Comparison of ENCODE assay signal across 8 cellular contexts in genomic region chrX:118116308-118117068, GRCh38. TPM values are rescaled to one million over a fixed set of nuclear protein-coding genes. Genes with fewer than 3 reads are reported as not detected.
A peak's percentile ranks its signal among the peaks of the same experiment; 100 is the strongest.
DNase-seq lines count a peak whose midpoint lies in the region; TF ChIP-seq lines count a peak whose summit lies in the region.

KLHL13 (minus strand) TSS chrX:118116810; CDS start chrX:118028473, 88,337 bp downstream.

- peak within 1 kb of the TSS; percentile 76 for H3K27ac ChIP-seq in right atrium auricular region
- H3K27ac ChIP-seq in parathyroid adenoma, result peak within 1 kb of the TSS; percentile 36

- H3K9me3 ChIP-seq in right atrium auricular region (no peaks in the 10 kb centered on the region), parathyroid adenoma (ENCODE audit: control insufficient read depth, low read length) (no peaks in the 10 kb centered on the region)

- H3K79me2 ChIP-seq in parathyroid adenoma, result no peaks in the 10 kb centered on the region

- H3K4me1 ChIP-seq in right atrium auricular region (no peaks in the 10 kb centered on the region), parathyroid adenoma (no peaks in the 10 kb centered on the region)

- H3K27me3 ChIP-seq in right atrium auricular region (no peaks in the 10 kb centered on the region), parathyroid adenoma (ENCODE audit: control insufficient read depth, insufficient read depth, low read length) (no peaks in the 10 kb centered on the region)

- peak within 1 kb of the TSS; percentile 86 for H2AFZ ChIP-seq in parathyroid adenoma

- no peak within 1 kb of the TSS for H3K9ac ChIP-seq in parathyroid adenoma

- TF ChIP-seq CTCF in right atrium auricular region (IDR thresholded peaks at IDR 0.05) (no peak), parathyroid adenoma (IDR thresholded peaks at IDR 0.05) (no peak)

- H3K36me3 ChIP-seq in right atrium auricular region, result no peaks in the 10 kb centered on the region
- no peaks in the 10 kb centered on the region for H3K36me3 ChIP-seq in parathyroid adenoma (ENCODE audit: control insufficient read depth, insufficient read depth, low read length)

- DNase-seq in NK-92 treated with Interleukin-12 subunit alpha and Interleukin-12 subunit beta, amount 100 ng/mL, for 24 hours (lab: John Stamatoyannopoulos, UW), result peak; percentile 0
- no peak for DNase-seq in NK-92 (lab: John Stamatoyannopoulos, UW; ENCODE audit: unreplicated experiment)
- peak; percentile 23 for DNase-seq in NCI-H1092 (lab: John Stamatoyannopoulos, UW)
- peak in 45 of 58 donors; percentile 0 to 54 (median 19) for DNase-seq in anterior cingulate cortex (lab: John Stamatoyannopoulos, UW)
- DNase-seq in right atrium auricular region (ENCODE audit: low spot score), result no peak
- DNase-seq in DMS79 (lab: John Stamatoyannopoulos, UW), result no peak
- no peak for DNase-seq in DMS153 treated with DMSO at 0.1 percent for 48 hours (lab: John Stamatoyannopoulos, UW; ENCODE audit: unreplicated experiment)

- H3K4me2 ChIP-seq in parathyroid adenoma (ENCODE audit: low read length), result peak within 1 kb of the TSS; percentile 72

- H3K4me3 ChIP-seq in right atrium auricular region, result peak within 1 kb of the TSS; percentile 58 to 61
- peak within 1 kb of the TSS; percentile 53 for H3K4me3 ChIP-seq in parathyroid adenoma (ENCODE audit: low read depth, low read length)

RNA-seq across cellular contexts. Expression of gene KLHL13, which starts in this region (rescaled TPM):
- total RNA-seq in right atrium auricular region, result 1 to 10 TPM; 6.1 to 6.3 TPM

Comparison
In these comparisons a context has a peak if more than half of its experiments do, and no peak if none do; other contexts are left out.
1. DNase-seq: peak in NK-92 treated with Interleukin-12 subunit alpha and Interleukin-12 subunit beta, amount 100 ng/mL, for 24 hours (single experiment), NCI-H1092 (single experiment) and anterior cingulate cortex (45 of 58); none in NK-92 (single experiment), right atrium auricular region (single experiment), DMS79 (single experiment) and DMS153 treated with DMSO at 0.1 percent for 48 hours (single experiment).